In the genomic region with DNA sequence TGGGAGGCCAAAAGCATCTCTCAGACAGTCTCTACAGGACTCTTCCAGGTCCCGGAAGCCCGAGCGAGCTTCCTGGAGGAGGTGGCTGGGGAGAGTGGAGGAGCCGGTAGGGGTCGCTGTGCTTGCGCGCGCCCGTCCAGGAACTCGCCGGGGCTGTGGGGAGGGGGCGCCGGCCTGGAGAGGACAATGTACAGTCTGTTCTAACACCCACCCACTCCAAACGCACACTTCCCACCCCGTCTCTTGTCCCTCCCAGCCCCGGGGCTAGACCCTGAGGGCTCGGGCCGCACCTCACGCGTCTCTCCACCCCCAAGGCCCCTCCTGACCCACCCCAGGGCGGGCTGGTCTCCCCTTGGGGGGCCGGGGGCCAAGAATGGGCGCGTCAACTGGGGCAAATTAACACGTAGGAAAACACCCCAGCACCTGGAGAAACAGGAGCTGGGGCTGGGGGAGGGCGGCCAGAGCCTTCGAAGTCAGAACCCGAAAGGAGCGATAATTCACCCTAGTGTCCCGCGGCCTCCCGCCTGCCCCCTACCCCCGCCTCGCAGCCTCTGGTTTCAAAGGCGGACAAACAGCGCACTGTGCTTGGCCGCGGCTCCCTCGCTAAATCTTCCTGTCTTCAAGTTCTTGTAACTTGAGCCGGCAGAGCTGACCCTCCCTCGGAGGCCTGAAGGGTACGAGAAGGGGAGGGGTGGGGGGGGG, we compare ENCODE assay signal across 8 cellular contexts.
DNase-seq lines count a peak whose midpoint lies in the region; ATAC-seq and TF ChIP-seq lines count a peak whose summit lies in the region.

No MANE protein-coding gene starts in this region.

- peak; percentile 39 for TF ChIP-seq CTCF in natural killer cell (IDR thresholded peaks at IDR 0.05)
- TF ChIP-seq CTCF in kidney epithelial cell (IDR thresholded peaks at IDR 0.05; ENCODE audit: insufficient read depth, low read length, poor library complexity, severe bottlenecking): peak; percentile 87
- TF ChIP-seq CTCF in upper lobe of right lung (IDR thresholded peaks at IDR 0.05): peak; percentile 48

- H3K4me3 Mint-ChIP-seq in natural killer cell: peak overlapping the region; percentile 13
- H3K4me3 Mint-ChIP-seq in natural killer cell treated with Interleukin-12 subunit alpha and Interleukin-12 subunit beta and Interleukin-15 and Interleukin-18, amount 100 ng/mL, for 72 hours: no peak overlapping the region

- H3K36me3 ChIP-seq in kidney epithelial cell (ENCODE audit: control insufficient read depth, insufficient read depth, low read length): no peaks in the 10 kb centered on the region
- no peaks in the 10 kb centered on the region for H3K36me3 ChIP-seq in upper lobe of right lung

- H3K9me3 ChIP-seq in upper lobe of right lung: no peaks in the 10 kb centered on the region

- H3K9me3 Mint-ChIP-seq in natural killer cell: no peaks in the 10 kb centered on the region
- H3K9me3 Mint-ChIP-seq in natural killer cell treated with Interleukin-12 subunit alpha and Interleukin-12 subunit beta and Interleukin-15 and Interleukin-18, amount 100 ng/mL, for 72 hours: no peaks in the 10 kb centered on the region

- no peaks in the 10 kb centered on the region for H3K36me3 Mint-ChIP-seq in natural killer cell
- H3K36me3 Mint-ChIP-seq in natural killer cell treated with Interleukin-12 subunit alpha and Interleukin-12 subunit beta and Interleukin-15 and Interleukin-18, amount 100 ng/mL, for 72 hours: no peaks in the 10 kb centered on the region

- H3K27ac ChIP-seq in upper lobe of right lung: no peak overlapping the region

- DNase-seq in natural killer cell: no peak
- DNase-seq in natural killer cell treated with Interleukin-12 subunit alpha and Interleukin-12 subunit beta and Interleukin-15 and Interleukin-18, amount 100 ng/mL, for 72 hours (ENCODE audit: low spot score): no peak
- peak; percentile 79 for DNase-seq in amniotic epithelial cell (ENCODE audit: low read depth)
- no peak for DNase-seq in kidney epithelial cell (ENCODE audit: low read depth)
- no peak for DNase-seq in upper lobe of right lung
- no peak for DNase-seq in Ammon's horn (ENCODE audit: low spot score)

- peaks cover 33 to 39% of the 10 kb centered on the region in 2 donors for H3K4me1 Mint-ChIP-seq in natural killer cell
- peaks cover 31 to 42% of the 10 kb centered on the region in 2 donors for H3K4me1 Mint-ChIP-seq in natural killer cell treated with Interleukin-12 subunit alpha and Interleukin-12 subunit beta and Interleukin-15 and Interleukin-18, amount 100 ng/mL, for 72 hours (ENCODE audit: low read depth in 2 of 2)

- ATAC-seq in natural killer cell: peak in 1 of 3 donors; percentile 23
- ATAC-seq in natural killer cell treated with Interleukin-12 subunit alpha and Interleukin-12 subunit beta and Interleukin-15 and Interleukin-18, amount 100 ng/mL, for 72 hours: no peak
- ATAC-seq in upper lobe of right lung: peak; percentile 51
- no peak for ATAC-seq in GM18858 (IDR thresholded peaks at IDR 0.05; ENCODE audit: unreplicated experiment)
- no peak for ATAC-seq in HG03521 (IDR thresholded peaks at IDR 0.05; ENCODE audit: unreplicated experiment)

- H3K27me3 ChIP-seq in kidney epithelial cell (ENCODE audit: control insufficient read depth, insufficient read depth, low read length): peaks cover 12% of the 10 kb centered on the region
- H3K27me3 ChIP-seq in upper lobe of right lung: peaks cover 4% of the 10 kb centered on the region

- peaks cover 72 to 78% of the 10 kb centered on the region in 2 donors for H3K27me3 Mint-ChIP-seq in natural killer cell (ENCODE audit: low read depth in 2 of 2)
- peaks cover 30 to 51% of the 10 kb centered on the region in 2 donors for H3K27me3 Mint-ChIP-seq in natural killer cell treated with Interleukin-12 subunit alpha and Interleukin-12 subunit beta and Interleukin-15 and Interleukin-18, amount 100 ng/mL, for 72 hours

- no peak overlapping the region for H3K27ac Mint-ChIP-seq in natural killer cell
- H3K27ac Mint-ChIP-seq in natural killer cell treated with Interleukin-12 subunit alpha and Interleukin-12 subunit beta and Interleukin-15 and Interleukin-18, amount 100 ng/mL, for 72 hours: peak overlapping the region in 1 of 2 donors; percentile 52

- H3K4me1 ChIP-seq in upper lobe of right lung: peaks cover 13% of the 10 kb centered on the region

- H3K4me3 ChIP-seq in kidney epithelial cell (ENCODE audit: low read depth, low read length) (peak overlapping the region; percentile 9), upper lobe of right lung (peak overlapping the region; percentile 23)

- intact Hi-C loops in natural killer cell (cut with micrococcal nuclease) (loop anchor here (10.0 kb wide), 1 partner anchor 108 kb away; a partner anchor contains a TSS), upper lobe of right lung (cut with DNase I) (no loop called here)
